Comparison of ENCODE assay signal across 9 cellular contexts in genomic region chr11:68036717-68037239, GRCh38. TPM values are rescaled to one million over a fixed set of nuclear protein-coding genes. Genes with fewer than 3 reads are reported as not detected.
DNase-seq lines count a peak whose midpoint lies in the region; ATAC-seq and TF ChIP-seq lines count a peak whose summit lies in the region.
"Had no signal": no experiment of that assay in that cellular context is flagged by ENCODE, and none has a peak within 500 bp of the region (broad histone marks: within the 10 kb centered on the region; RNA-seq: fewer than 3 reads in every experiment).

No MANE protein-coding gene starts in this region.

- peak; percentile 61 for DNase-seq in KBM-7
- DNase-seq in left ventricle myocardium inferior = peak; percentile 73
- DNase-seq in cerebellar nuclear complex (lab: John Stamatoyannopoulos, UW) = no peak
- no peak for DNase-seq in hepatic stellate cell (ENCODE audit: low spot score)
- DNase-seq in HPDE6-E6E7 (ENCODE audit: extremely low spot score) = no peak
- DNase-seq: stimulated activated CD4-positive, alpha-beta T cell treated with anti-CD3 and anti-CD28 coated beads, Interleukin-2, amount 100 ng/mL, for 24 hours had no signal

- H3K4me1 ChIP-seq in left ventricle myocardium inferior = peaks cover 88% of the 10 kb centered on the region
- H3K4me1 ChIP-seq in skeletal muscle tissue (ENCODE audit: control insufficient read depth in 3 of 3, insufficient read depth in 3 of 3, low read length in 3 of 3) = peaks cover 57 to 73% (median 62%) of the 10 kb centered on the region in 3 donors

- ATAC-seq in GM21526 (IDR thresholded peaks at IDR 0.05; ENCODE audit: low FRiP score, unreplicated experiment) = no peak

- H3K27ac ChIP-seq in VCaP (peak overlapping the region; percentile 10; the same call in 1 of the 2 replicates), left ventricle myocardium inferior (replicated peaks) (peak overlapping the region; percentile 94), skeletal muscle tissue (ENCODE audit: low read depth, low read length) (peak overlapping the region; percentile 79)

- intact Hi-C loops in left ventricle myocardium inferior (cut with micrococcal nuclease) = no loop called here

- TF ChIP-seq CTCF in VCaP (conservative IDR thresholded peaks at IDR 0.05) = no peak
- TF ChIP-seq CTCF in left ventricle myocardium inferior (IDR thresholded peaks at IDR 0.05; ENCODE audit: borderline replicate concordance) = no peak

- H3K4me3 ChIP-seq in left ventricle myocardium inferior = no peak overlapping the region
- no peak overlapping the region for H3K4me3 ChIP-seq in skeletal muscle tissue (ENCODE audit: low read length in 3 of 3)

- H3K27me3 ChIP-seq in left ventricle myocardium inferior (ENCODE audit: low read depth) (no peaks in the 10 kb centered on the region), skeletal muscle tissue (ENCODE audit: control insufficient read depth in 3 of 3, insufficient read depth in 3 of 3, low read length in 3 of 3) (no peaks in the 10 kb centered on the region)

- in situ Hi-C loops in KBM-7 (cut with MboI; ENCODE audit: low pct_unique_long_range_greater_than_20kb, low sequenced_read_pairs) = no loop called here

- peaks cover 38% of the 10 kb centered on the region for H3K36me3 ChIP-seq in left ventricle myocardium inferior
- H3K36me3 ChIP-seq in skeletal muscle tissue (ENCODE audit: control insufficient read depth in 3 of 3, insufficient read depth in 3 of 3, low read length in 3 of 3) = peaks cover 12 to 26% (median 25%) of the 10 kb centered on the region in 3 donors

- peak overlapping the region in 2 of 3 donors; percentile 45 to 87 for H3K9ac ChIP-seq in skeletal muscle tissue (ENCODE audit: low read depth in 1 of 3, low read length in 3 of 3)

- H3K9me3 ChIP-seq in left ventricle myocardium inferior (replicated peaks) = no peaks in the 10 kb centered on the region
- H3K9me3 ChIP-seq in skeletal muscle tissue (ENCODE audit: control insufficient read depth in 3 of 3, low read length in 3 of 3) = no peaks in the 10 kb centered on the region

RNA-seq across cellular contexts. Expression of gene TCIRG1, which starts 2.0 kb away (rescaled TPM):
- total RNA-seq in left ventricle myocardium inferior = 23.4 TPM
- total RNA-seq in skeletal muscle tissue = 18.3 TPM

RNA-seq across cellular contexts. Expression of gene NDUFS8, which starts 6.3 kb away (rescaled TPM):
- 436 TPM for total RNA-seq in left ventricle myocardium inferior
- 64.7 TPM for total RNA-seq in skeletal muscle tissue

RNA-seq across cellular contexts. Expression of gene ALDH3B1, which starts 26.7 kb away (rescaled TPM):
- total RNA-seq in left ventricle myocardium inferior (3.7 TPM), skeletal muscle tissue (2.6 TPM)

RNA-seq across cellular contexts. Expression of gene UNC93B1, which starts 32.9 kb away (rescaled TPM):
- total RNA-seq in left ventricle myocardium inferior (6.1 TPM), skeletal muscle tissue (10.4 TPM)

Comparison
In these comparisons a context has a peak if more than half of its experiments do, and no peak if none do; other contexts are left out.
1. DNase-seq: peak in KBM-7 (single experiment) and left ventricle myocardium inferior (single experiment); none in cerebellar nuclear complex (0 of 2), hepatic stellate cell (single experiment) and HPDE6-E6E7 (single experiment).
2. H3K27ac ChIP-seq: peak in every context shown above with its lines; median percentile 94 in left ventricle myocardium inferior; 79 in skeletal muscle tissue; 10 in VCaP.